In genomic region chr1:219189021-219189824, GRCh38 we compare ENCODE assay signal across 8 cellular contexts. TPM values are rescaled to one million over a fixed set of nuclear protein-coding genes. Genes with fewer than 3 reads are reported as not detected.
DNase-seq lines count a peak whose midpoint lies in the region; ATAC-seq, FAIRE-seq and TF ChIP-seq lines count a peak whose summit lies in the region.

No MANE protein-coding gene starts in this region.

- H3K27ac Mint-ChIP-seq in mesothelial cell of epicardium (peak overlapping the region; percentile 71), type B pancreatic cell (no peak overlapping the region)

- H3K4me1 Mint-ChIP-seq in mesothelial cell of epicardium (peaks cover 11% of the 10 kb centered on the region), type B pancreatic cell (ENCODE audit: unreplicated experiment) (peaks cover 20% of the 10 kb centered on the region)

- DNase-seq in AG08396 (ENCODE audit: low spot score) (peak; percentile 18), GM19239 (ENCODE audit: insufficient read length, low spot score) (peak; percentile 7), astrocyte of the spinal cord (ENCODE audit: low read depth, low spot score) (peak; percentile 88), mesothelial cell of epicardium (ENCODE audit: low spot score in 2 of 2, unreplicated experiment in 2 of 2) (no peak), H7 (no peak), type B pancreatic cell (ENCODE audit: extremely low spot score, unreplicated experiment) (no peak)
- DNase-seq in central memory CD4-positive, alpha-beta T cell, result no peak

- no peak overlapping the region for H3K4me3 ChIP-seq in astrocyte of the spinal cord (ENCODE audit: low read depth, low read length)
- no peak overlapping the region for H3K4me3 ChIP-seq in H7 (ENCODE audit: insufficient read depth, low read depth, low read length)

- FAIRE-seq in GM19239 (lab: Jason Lieb, UNC), result peak; percentile 96

- ATAC-seq in HG03139 (IDR thresholded peaks at IDR 0.05; ENCODE audit: unreplicated experiment), result peak; percentile 66

- H3K36me3 Mint-ChIP-seq in mesothelial cell of epicardium (peaks cover 29% of the 10 kb centered on the region), type B pancreatic cell (peaks cover 44% of the 10 kb centered on the region)

- no peaks in the 10 kb centered on the region for H3K36me3 ChIP-seq in H7 (replicated peaks; ENCODE audit: control insufficient read depth, insufficient read depth, low read length)

- H3K4me3 Mint-ChIP-seq in mesothelial cell of epicardium (no peak overlapping the region), type B pancreatic cell (no peak overlapping the region)

- in situ Hi-C loops in astrocyte of the spinal cord (cut with HindIII; ENCODE audit: low sequenced_read_pairs), result no loop called here

- H3K9me3 Mint-ChIP-seq in mesothelial cell of epicardium, result peaks cover 18% of the 10 kb centered on the region
- peaks cover 5% of the 10 kb centered on the region for H3K9me3 Mint-ChIP-seq in type B pancreatic cell

- H3K27me3 Mint-ChIP-seq in mesothelial cell of epicardium (ENCODE audit: low read depth) (no peaks in the 10 kb centered on the region), type B pancreatic cell (no peaks in the 10 kb centered on the region)

- no peak for TF ChIP-seq CTCF in astrocyte of the spinal cord (IDR thresholded peaks at IDR 0.05; ENCODE audit: low read depth, low read length)
- TF ChIP-seq CTCF in mesothelial cell of epicardium (IDR thresholded peaks at IDR 0.05; ENCODE audit: unreplicated experiment), result no peak
- no peak for TF ChIP-seq CTCF in type B pancreatic cell (conservative IDR thresholded peaks at IDR 0.05)

- H3K27me3 ChIP-seq in H7 (ENCODE audit: control insufficient read depth, insufficient read depth, low read length), result no peaks in the 10 kb centered on the region

RNA-seq across cellular contexts. Expression of gene LYPLAL1, which starts 15.5 kb away (rescaled TPM):
- total RNA-seq in mesothelial cell of epicardium, result 29.8 to 35.3 TPM (median 32.0 TPM) in 3 replicates
- total RNA-seq in H7 (2014; rRNA removed; shearing (Covaris generic)), result 20.6 and 25.3 TPM in 2 replicates
- 25.7 and 29.7 TPM in 2 replicates for total RNA-seq in type B pancreatic cell (ENCODE audit: low replicate concordance)

Comparison
In these comparisons a context has a peak if more than half of its experiments do, and no peak if none do; other contexts are left out.
1. DNase-seq: peak in AG08396 (single experiment), GM19239 (single experiment) and astrocyte of the spinal cord (single experiment); none in mesothelial cell of epicardium (0 of 2), central memory CD4-positive, alpha-beta T cell (single experiment), H7 (single experiment) and type B pancreatic cell (single experiment).